15 cellular contexts compared by ENCODE assay signal in genomic region chr3:111738790-111739189, GRCh38.
DNase-seq lines count a peak whose midpoint lies in the region; ATAC-seq and TF ChIP-seq lines count a peak whose summit lies in the region.
"Had no signal": no experiment of that assay in that cellular context is flagged by ENCODE, and none has a peak within 500 bp of the region (broad histone marks: within the 10 kb centered on the region; RNA-seq: fewer than 3 reads in every experiment).

No MANE protein-coding gene starts in this region.

- H3K36me3 ChIP-seq in heart right ventricle (no peaks in the 10 kb centered on the region), parathyroid adenoma (ENCODE audit: control insufficient read depth, insufficient read depth, low read length) (no peaks in the 10 kb centered on the region), urinary bladder (ENCODE audit: insufficient read depth) (no peaks in the 10 kb centered on the region)
- H3K36me3 ChIP-seq: colonic mucosa, tibial nerve had no signal

- H3K79me2 ChIP-seq in parathyroid adenoma = no peaks in the 10 kb centered on the region

- TF ChIP-seq CTCF in heart right ventricle (IDR thresholded peaks at IDR 0.05) (no peak), parathyroid adenoma (IDR thresholded peaks at IDR 0.05) (no peak)

- ATAC-seq in heart right ventricle = no peak
- ATAC-seq: GM12878 had no signal

- H3K4me3 ChIP-seq in heart right ventricle = no peak overlapping the region
- H3K4me3 ChIP-seq in parathyroid adenoma (ENCODE audit: low read depth, low read length) = no peak overlapping the region
- H3K4me3 ChIP-seq in urinary bladder (ENCODE audit: low read depth, low read length) = no peak overlapping the region
- H3K4me3 ChIP-seq: colonic mucosa, GM12878, tibial nerve had no signal

- H3K27ac Mint-ChIP-seq in activated naive CD4-positive, alpha-beta T cell treated with anti-CD3 and anti-CD28 coated beads for 36 hours = no peak overlapping the region
- H3K27ac Mint-ChIP-seq: activated CD4-positive, alpha-beta T cell treated with anti-CD3 and anti-CD28 coated beads for 36 hours had no signal

- no peaks in the 10 kb centered on the region for H3K9me3 Mint-ChIP-seq in activated naive CD4-positive, alpha-beta T cell treated with anti-CD3 and anti-CD28 coated beads for 36 hours

- no peak overlapping the region for H3K9ac ChIP-seq in parathyroid adenoma

- CTCF ChIA-PET in activated naive CD4-positive, alpha-beta T cell treated with anti-CD3 and anti-CD28 coated beads for 36 hours (lab: Charles Lee) = interaction anchor here (0.5 to 1.2 kb wide), 4 partner anchors 13 to 276 kb away, joined by 3 to 5 read pairs (median 3); no protein-coding TSS in a partner anchor

- peaks cover 5% of the 10 kb centered on the region for H3K36me3 Mint-ChIP-seq in activated naive CD4-positive, alpha-beta T cell treated with anti-CD3 and anti-CD28 coated beads for 36 hours (ENCODE audit: low read depth)

- no peak overlapping the region for H3K4me3 Mint-ChIP-seq in activated naive CD4-positive, alpha-beta T cell treated with anti-CD3 and anti-CD28 coated beads for 36 hours
- H3K4me3 Mint-ChIP-seq: activated CD4-positive, alpha-beta T cell treated with anti-CD3 and anti-CD28 coated beads for 36 hours; CD4-positive, alpha-beta memory T cell had no signal

- H3K27ac ChIP-seq in heart right ventricle (peak overlapping the region; percentile 39 to 93 (median 82)), epithelial cell of prostate (peak overlapping the region; percentile 94), parathyroid adenoma (peak overlapping the region; percentile 60), urinary bladder (ENCODE audit: low read depth) (peak overlapping the region; percentile 56)

- H3K4me1 Mint-ChIP-seq in activated naive CD4-positive, alpha-beta T cell treated with anti-CD3 and anti-CD28 coated beads for 36 hours (ENCODE audit: low read depth) = peaks cover 4% of the 10 kb centered on the region
- H3K4me1 Mint-ChIP-seq: CD4-positive, alpha-beta memory T cell had no signal

- no peaks in the 10 kb centered on the region for H3K27me3 ChIP-seq in heart right ventricle
- no peaks in the 10 kb centered on the region for H3K27me3 ChIP-seq in parathyroid adenoma (ENCODE audit: control insufficient read depth, insufficient read depth, low read length)
- H3K27me3 ChIP-seq: colonic mucosa, tibial nerve had no signal

- H3K27me3 Mint-ChIP-seq in activated naive CD4-positive, alpha-beta T cell treated with anti-CD3 and anti-CD28 coated beads for 36 hours (ENCODE audit: low read depth) = no peaks in the 10 kb centered on the region
- H3K27me3 Mint-ChIP-seq: activated CD4-positive, alpha-beta T cell treated with anti-CD3 and anti-CD28 coated beads for 36 hours; CD4-positive, alpha-beta memory T cell had no signal

- WGBS in heart right ventricle, 2 donors = 95 to 96% methylated on average over 4 of the region's 4 CpGs
- 96% methylated on average over 4 of the region's 4 CpGs for WGBS in urinary bladder

- intact Hi-C loops in heart right ventricle (cut with DNase I) = loop anchor here in 6 of 10 donors (2.0 to 5.0 kb wide), 5 partner anchors 44 to 174 kb away; no protein-coding TSS in a partner anchor
- intact Hi-C loops in cardiac septum (cut with DNase I) = loop anchor here (1.0 to 5.0 kb wide), 5 partner anchors 49 to 169 kb away; no protein-coding TSS in a partner anchor
- intact Hi-C loops in activated naive CD4-positive, alpha-beta T cell treated with anti-CD3 and anti-CD28 coated beads for 36 hours (cut with micrococcal nuclease) = no loop called here

- H3K4me1 ChIP-seq in heart right ventricle = peaks cover 0 to 72% (median 57%) of the 10 kb centered on the region in 9 donors
- peaks cover 29% of the 10 kb centered on the region for H3K4me1 ChIP-seq in parathyroid adenoma
- H3K4me1 ChIP-seq in urinary bladder (ENCODE audit: insufficient read depth) = peaks cover 4% of the 10 kb centered on the region
- H3K4me1 ChIP-seq: colonic mucosa had no signal

- H3K4me2 ChIP-seq in parathyroid adenoma (ENCODE audit: low read length) = no peak overlapping the region

- H3K9me3 ChIP-seq in heart right ventricle (no peaks in the 10 kb centered on the region), parathyroid adenoma (ENCODE audit: control insufficient read depth, low read length) (no peaks in the 10 kb centered on the region)
- H3K9me3 ChIP-seq: colonic mucosa, tibial nerve had no signal

- H2AFZ ChIP-seq in parathyroid adenoma = peak overlapping the region; percentile 67

- no peak for DNase-seq in heart right ventricle
- no peak for DNase-seq in cardiac septum (ENCODE audit: low spot score)
- no peak for DNase-seq in epithelial cell of prostate (ENCODE audit: low read depth, low spot score)
- DNase-seq in DMS79 (lab: John Stamatoyannopoulos, UW) = no peak
- DNase-seq in activated naive CD4-positive, alpha-beta T cell treated with anti-CD3 and anti-CD28 coated beads for 36 hours = no peak
- no peak for DNase-seq in DMS153 (lab: John Stamatoyannopoulos, UW)
- DNase-seq: activated CD4-positive, alpha-beta T cell treated with anti-CD3 and anti-CD28 coated beads for 36 hours; CD4-positive, alpha-beta memory T cell; colonic mucosa; NCI-H526; stimulated activated CD4-positive, alpha-beta T cell treated with anti-CD3 and anti-CD28 coated beads, Interleukin-15, amount 100 ng/mL, for 24 hours had no signal
